8 cellular contexts compared by ENCODE assay signal in the genomic region with DNA sequence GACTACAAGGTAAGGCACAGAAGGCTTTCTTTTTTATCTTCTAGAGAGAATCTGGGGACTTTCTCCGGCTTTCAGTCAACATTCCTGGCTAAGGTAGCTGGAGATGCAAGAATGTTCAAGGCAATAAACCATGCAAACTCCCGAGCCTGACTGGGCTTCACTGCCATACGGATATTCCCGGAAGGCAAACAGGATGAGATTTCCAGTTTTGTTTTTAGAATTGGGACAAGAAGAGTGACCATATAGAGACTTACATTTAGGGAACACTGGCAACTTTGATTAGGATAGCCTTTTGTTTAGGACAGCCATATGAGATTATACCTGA. TPM values are rescaled to one million over a fixed set of nuclear protein-coding genes. Genes with fewer than 3 reads are reported as not detected.
DNase-seq lines count a peak whose midpoint lies in the region; ATAC-seq and TF ChIP-seq lines count a peak whose summit lies in the region.

No MANE protein-coding gene starts in this region.

- H3K9me3 Mint-ChIP-seq in endothelial cell (ENCODE audit: unreplicated experiment) = no peaks in the 10 kb centered on the region

- H3K4me1 ChIP-seq in lower lobe of right lung = peaks cover 9% of the 10 kb centered on the region

- peaks cover 5% of the 10 kb centered on the region for H3K27me3 Mint-ChIP-seq in endothelial cell (ENCODE audit: unreplicated experiment)

- no peaks in the 10 kb centered on the region for H3K36me3 ChIP-seq in lower lobe of right lung

- intact Hi-C loops in lower lobe of right lung (cut with DNase I) = no loop called here

- H3K4me1 Mint-ChIP-seq in endothelial cell (ENCODE audit: unreplicated experiment) = peaks cover 48% of the 10 kb centered on the region

- no peak for TF ChIP-seq CTCF in LNCaP clone FGC (IDR thresholded peaks at IDR 0.05; ENCODE audit: control insufficient read depth, extremely low read depth, insufficient read depth)
- no peak for TF ChIP-seq CTCF in endothelial cell (IDR thresholded peaks at IDR 0.05; ENCODE audit: unreplicated experiment)
- TF ChIP-seq CTCF in lower lobe of right lung (IDR thresholded peaks at IDR 0.05) = no peak

- peak in 1 of 2 donors; percentile 17 for ATAC-seq in lower lobe of right lung
- no peak for ATAC-seq in GM21360 (IDR thresholded peaks at IDR 0.05; ENCODE audit: unreplicated experiment)
- ATAC-seq in HG03565 (IDR thresholded peaks at IDR 0.05; ENCODE audit: unreplicated experiment) = no peak

- H3K27ac ChIP-seq in lower lobe of right lung (peak overlapping the region; percentile 84), temporal lobe (ENCODE audit: low read depth, low read length) (peak overlapping the region; percentile 57)

- H3K4me3 Mint-ChIP-seq in endothelial cell (ENCODE audit: unreplicated experiment) = peak overlapping the region; percentile 98

- H3K9me3 ChIP-seq in lower lobe of right lung = no peaks in the 10 kb centered on the region

- H3K27ac Mint-ChIP-seq in endothelial cell (ENCODE audit: unreplicated experiment) = peak overlapping the region; percentile 95

- H3K36me3 Mint-ChIP-seq in endothelial cell (ENCODE audit: low read depth, unreplicated experiment) = peaks cover 11% of the 10 kb centered on the region

- no peak for DNase-seq in LNCaP clone FGC (ENCODE audit: low read depth)
- DNase-seq in endothelial cell (ENCODE audit: low spot score) = no peak
- no peak for DNase-seq in lower lobe of right lung
- no peak for DNase-seq in activated gamma-delta T cell (lab: John Stamatoyannopoulos, UW)
- DNase-seq in NCI-H446 (lab: John Stamatoyannopoulos, UW) = no peak

- H3K27me3 ChIP-seq in lower lobe of right lung (ENCODE audit: low read depth) = no peaks in the 10 kb centered on the region

- H3K4me3 ChIP-seq in LNCaP clone FGC (ENCODE audit: low read depth, low read length) = peak overlapping the region; percentile 57
- peak overlapping the region; percentile 59 for H3K4me3 ChIP-seq in lower lobe of right lung

RNA-seq across cellular contexts. Expression of gene CALD1, which starts 0.3 kb away (rescaled TPM):
- total RNA-seq in endothelial cell (ENCODE audit: unreplicated experiment) (230 TPM), lower lobe of right lung (140 TPM), temporal lobe (27.5 TPM)
